1 cellular context compared by ENCODE assay signal in genomic region chr16:85378145-85379040, GRCh38.
TF ChIP-seq lines count a peak whose summit lies in the region.

No MANE protein-coding gene starts in this region.

TF ChIP-seq in WTC11, 78 proteins besides CTCF, POLR2A, EP300 and RAD21 (continued from another document):
- TF ChIP-seq ZNF532 (CRISPR knock-in tag; IDR thresholded peaks at IDR 0.05; ENCODE audit: borderline replicate concordance) (no peak), RORB (CRISPR knock-in tag; IDR thresholded peaks at IDR 0.05) (no peak), HMGXB4 (CRISPR knock-in tag; IDR thresholded peaks at IDR 0.05) (no peak), ELF4 (CRISPR knock-in tag; IDR thresholded peaks at IDR 0.05; ENCODE audit: low read depth) (no peak), FOXK1 (CRISPR knock-in tag; IDR thresholded peaks at IDR 0.05) (no peak), E2F4 (CRISPR knock-in tag; IDR thresholded peaks at IDR 0.05; ENCODE audit: borderline replicate concordance, low read depth) (no peak), AR (CRISPR knock-in tag; IDR thresholded peaks at IDR 0.05) (no peak), FOXJ3 (CRISPR knock-in tag; IDR thresholded peaks at IDR 0.05; ENCODE audit: borderline replicate concordance) (no peak), NR3C1 (CRISPR knock-in tag; conservative IDR thresholded peaks at IDR 0.05; ENCODE audit: low read depth) (no peak), GABPB1 (CRISPR knock-in tag; IDR thresholded peaks at IDR 0.05) (no peak), USF1 (CRISPR knock-in tag; IDR thresholded peaks at IDR 0.05) (no peak)
